Comparison of ENCODE assay signal across 1 cellular context in the genomic region with DNA sequence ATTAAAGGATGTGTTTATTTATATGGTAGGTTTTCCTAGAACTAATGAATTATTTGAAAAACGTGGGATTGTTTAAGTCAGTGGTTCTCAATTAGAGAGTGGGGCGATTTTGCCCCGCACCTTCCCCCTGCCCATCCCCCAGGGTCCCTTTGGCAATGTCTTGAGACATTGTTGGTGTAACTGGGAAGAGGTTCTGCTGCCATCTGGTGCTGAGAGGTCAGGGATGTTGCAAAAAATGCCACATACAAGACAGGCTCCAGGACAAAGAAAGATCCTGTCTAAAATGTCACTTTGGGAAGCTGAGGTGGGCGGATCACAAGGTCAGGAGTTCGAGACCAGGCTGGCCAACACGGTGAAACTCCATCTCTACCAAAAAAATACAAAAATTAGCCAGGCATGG.
TF ChIP-seq lines count a peak whose summit lies in the region.

No MANE protein-coding gene starts in this region.

TF ChIP-seq in GM23338, 12 proteins besides CTCF, POLR2A, EP300 and RAD21:
- TF ChIP-seq, protein P1, sequence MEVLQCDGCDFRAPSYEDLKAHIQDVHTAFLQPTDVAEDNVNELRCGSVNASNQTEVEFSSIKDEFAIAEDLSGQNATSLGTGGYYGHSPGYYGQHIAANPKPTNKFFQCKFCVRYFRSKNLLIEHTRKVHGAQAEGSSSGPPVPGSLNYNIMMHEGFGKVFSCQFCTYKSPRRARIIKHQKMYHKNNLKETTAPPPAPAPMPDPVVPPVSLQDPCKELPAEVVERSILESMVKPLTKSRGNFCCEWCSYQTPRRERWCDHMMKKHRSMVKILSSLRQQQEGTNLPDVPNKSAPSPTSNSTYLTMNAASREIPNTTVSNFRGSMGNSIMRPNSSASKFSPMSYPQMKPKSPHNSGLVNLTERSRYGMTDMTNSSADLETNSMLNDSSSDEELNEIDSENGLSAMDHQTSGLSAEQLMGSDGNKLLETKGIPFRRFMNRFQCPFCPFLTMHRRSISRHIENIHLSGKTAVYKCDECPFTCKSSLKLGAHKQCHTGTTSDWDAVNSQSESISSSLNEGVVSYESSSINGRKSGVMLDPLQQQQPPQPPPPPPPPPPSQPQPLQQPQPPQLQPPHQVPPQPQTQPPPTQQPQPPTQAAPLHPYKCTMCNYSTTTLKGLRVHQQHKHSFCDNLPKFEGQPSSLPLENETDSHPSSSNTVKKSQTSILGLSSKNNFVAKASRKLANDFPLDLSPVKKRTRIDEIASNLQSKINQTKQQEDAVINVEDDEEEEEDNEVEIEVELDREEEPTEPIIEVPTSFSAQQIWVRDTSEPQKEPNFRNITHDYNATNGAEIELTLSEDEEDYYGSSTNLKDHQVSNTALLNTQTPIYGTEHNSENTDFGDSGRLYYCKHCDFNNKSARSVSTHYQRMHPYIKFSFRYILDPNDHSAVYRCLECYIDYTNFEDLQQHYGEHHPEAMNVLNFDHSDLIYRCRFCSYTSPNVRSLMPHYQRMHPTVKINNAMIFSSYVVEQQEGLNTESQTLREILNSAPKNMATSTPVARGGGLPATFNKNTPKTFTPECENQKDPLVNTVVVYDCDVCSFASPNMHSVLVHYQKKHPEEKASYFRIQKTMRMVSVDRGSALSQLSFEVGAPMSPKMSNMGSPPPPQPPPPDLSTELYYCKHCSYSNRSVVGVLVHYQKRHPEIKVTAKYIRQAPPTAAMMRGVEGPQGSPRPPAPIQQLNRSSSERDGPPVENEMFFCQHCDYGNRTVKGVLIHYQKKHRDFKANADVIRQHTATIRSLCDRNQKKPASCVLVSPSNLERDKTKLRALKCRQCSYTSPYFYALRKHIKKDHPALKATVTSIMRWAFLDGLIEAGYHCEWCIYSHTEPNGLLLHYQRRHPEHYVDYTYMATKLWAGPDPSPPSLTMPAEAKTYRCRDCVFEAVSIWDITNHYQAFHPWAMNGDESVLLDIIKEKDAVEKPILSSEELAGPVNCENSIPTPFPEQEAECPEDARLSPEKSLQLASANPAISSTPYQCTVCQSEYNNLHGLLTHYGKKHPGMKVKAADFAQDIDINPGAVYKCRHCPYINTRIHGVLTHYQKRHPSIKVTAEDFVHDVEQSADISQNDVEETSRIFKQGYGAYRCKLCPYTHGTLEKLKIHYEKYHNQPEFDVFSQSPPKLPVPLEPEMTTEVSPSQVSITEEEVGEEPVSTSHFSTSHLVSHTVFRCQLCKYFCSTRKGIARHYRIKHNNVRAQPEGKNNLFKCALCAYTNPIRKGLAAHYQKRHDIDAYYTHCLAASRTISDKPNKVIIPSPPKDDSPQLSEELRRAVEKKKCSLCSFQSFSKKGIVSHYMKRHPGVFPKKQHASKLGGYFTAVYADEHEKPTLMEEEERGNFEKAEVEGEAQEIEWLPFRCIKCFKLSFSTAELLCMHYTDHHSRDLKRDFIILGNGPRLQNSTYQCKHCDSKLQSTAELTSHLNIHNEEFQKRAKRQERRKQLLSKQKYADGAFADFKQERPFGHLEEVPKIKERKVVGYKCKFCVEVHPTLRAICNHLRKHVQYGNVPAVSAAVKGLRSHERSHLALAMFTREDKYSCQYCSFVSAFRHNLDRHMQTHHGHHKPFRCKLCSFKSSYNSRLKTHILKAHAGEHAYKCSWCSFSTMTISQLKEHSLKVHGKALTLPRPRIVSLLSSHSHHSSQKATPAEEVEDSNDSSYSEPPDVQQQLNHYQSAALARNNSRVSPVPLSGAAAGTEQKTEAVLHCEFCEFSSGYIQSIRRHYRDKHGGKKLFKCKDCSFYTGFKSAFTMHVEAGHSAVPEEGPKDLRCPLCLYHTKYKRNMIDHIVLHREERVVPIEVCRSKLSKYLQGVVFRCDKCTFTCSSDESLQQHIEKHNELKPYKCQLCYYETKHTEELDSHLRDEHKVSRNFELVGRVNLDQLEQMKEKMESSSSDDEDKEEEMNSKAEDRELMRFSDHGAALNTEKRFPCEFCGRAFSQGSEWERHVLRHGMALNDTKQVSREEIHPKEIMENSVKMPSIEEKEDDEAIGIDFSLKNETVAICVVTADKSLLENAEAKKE (CRISPR knock-in tag; IDR thresholded peaks at IDR 0.05) = no peak
- no peak for TF ChIP-seq EZH2 (IDR thresholded peaks at IDR 0.05; ENCODE audit: low read depth, unreplicated experiment)
- TF ChIP-seq POLR2AphosphoS5 (IDR thresholded peaks at IDR 0.05; ENCODE audit: low read depth) = no peak
- no peak for TF ChIP-seq STAT1 (IDR thresholded peaks at IDR 0.05; ENCODE audit: unreplicated experiment)
- TF ChIP-seq JUNB (IDR thresholded peaks at IDR 0.05; ENCODE audit: unreplicated experiment) = no peak
- no peak for TF ChIP-seq EZH2phosphoT487 (IDR thresholded peaks at IDR 0.05; ENCODE audit: unreplicated experiment)
- TF ChIP-seq ETS1 (IDR thresholded peaks at IDR 0.05) = no peak
- TF ChIP-seq REST (IDR thresholded peaks at IDR 0.05; ENCODE audit: unreplicated experiment) = no peak
- no peak for TF ChIP-seq ZNF114 (CRISPR knock-in tag; IDR thresholded peaks at IDR 0.05)
- TF ChIP-seq NANOG (IDR thresholded peaks at IDR 0.05; ENCODE audit: borderline replicate concordance) = no peak
- no peak for TF ChIP-seq ZNF331 (CRISPR knock-in tag; IDR thresholded peaks at IDR 0.05; ENCODE audit: low read depth)
- TF ChIP-seq CREB1 (CRISPR knock-in tag; IDR thresholded peaks at IDR 0.05; ENCODE audit: low read depth) = no peak
TF ChIP-seq in GM23338: peak in this region for 0.
